Comparison of ENCODE assay signal across 1 cellular context in genomic region chr11:118929496-118930151, GRCh38.
A peak's percentile ranks its signal among the peaks of the same experiment; 100 is the strongest.
TF ChIP-seq lines count a peak whose summit lies in the region.

No MANE protein-coding gene starts in this region.

TF ChIP-seq in HepG2, 621 proteins besides CTCF, POLR2A, EP300 and RAD21:
- TF ChIP-seq ZNF652 (CRISPR knock-in tag; IDR thresholded peaks at IDR 0.05; ENCODE audit: borderline replicate concordance, low read depth) = peak; percentile 96
- TF ChIP-seq POGK (CRISPR knock-in tag; conservative IDR thresholded peaks at IDR 0.05) = 0 out of 2 replicates have a peak, but pooled peaks have one; percentile 14
- no peak for TF ChIP-seq SMAD1 (CRISPR knock-in tag; IDR thresholded peaks at IDR 0.05; ENCODE audit: borderline replicate concordance, low read depth)
- 0 out of 2 replicates have a peak, but pooled peaks have one; percentile 5 for TF ChIP-seq SKIL (CRISPR knock-in tag; IDR thresholded peaks at IDR 0.05; ENCODE audit: borderline replicate concordance)
- TF ChIP-seq MYPOP (CRISPR knock-in tag; IDR thresholded peaks at IDR 0.05) = no peak
- no peak for TF ChIP-seq SMARCE1 (IDR thresholded peaks at IDR 0.05; ENCODE audit: borderline replicate concordance)
- TF ChIP-seq PITX1 (CRISPR knock-in tag; IDR thresholded peaks at IDR 0.05) = 0 out of 2 replicates have a peak, but pooled peaks have one; percentile 10
- 0 out of 2 replicates have a peak, but pooled peaks have one; percentile 7 for TF ChIP-seq KDM2A (CRISPR knock-in tag; IDR thresholded peaks at IDR 0.05; ENCODE audit: borderline replicate concordance, low read depth)
- peak; percentile 47; the same call in 1 of the 2 replicates for TF ChIP-seq ZNF281 (CRISPR knock-in tag; IDR thresholded peaks at IDR 0.05; ENCODE audit: borderline replicate concordance)
- no peak for TF ChIP-seq ZNF773 (CRISPR knock-in tag; IDR thresholded peaks at IDR 0.05; ENCODE audit: borderline replicate concordance)
- no peak for TF ChIP-seq MAZ (IDR thresholded peaks at IDR 0.05; ENCODE audit: borderline replicate concordance, low read depth, low read length)
- TF ChIP-seq MAZ (CRISPR knock-in tag; IDR thresholded peaks at IDR 0.05; ENCODE audit: low read depth) = no peak
- TF ChIP-seq PCBP1 (IDR thresholded peaks at IDR 0.05; ENCODE audit: borderline replicate concordance, low read depth, low read length) = 0 out of 2 replicates have a peak, but pooled peaks have one; percentile 58
- peak; percentile 39; the same call in 1 of the 2 replicates for TF ChIP-seq ZNF414 (CRISPR knock-in tag; IDR thresholded peaks at IDR 0.05)
- peak; percentile 27; the same call in 1 of the 2 replicates for TF ChIP-seq TBX2 (CRISPR knock-in tag; IDR thresholded peaks at IDR 0.05; ENCODE audit: borderline replicate concordance)
- 0 out of 2 replicates have a peak, but pooled peaks have one; percentile 47 for TF ChIP-seq SIN3A (IDR thresholded peaks at IDR 0.05; ENCODE audit: borderline replicate concordance, low read depth, low read length)
- peak; percentile 30; the same call in 1 of the 2 replicates for TF ChIP-seq THAP11 (CRISPR knock-in tag; IDR thresholded peaks at IDR 0.05)
- TF ChIP-seq SALL2 (CRISPR knock-in tag; IDR thresholded peaks at IDR 0.05) = 0 out of 2 replicates have a peak, but pooled peaks have one; percentile 24
- peak; percentile 42 for TF ChIP-seq ZNF263 (CRISPR knock-in tag; IDR thresholded peaks at IDR 0.05)
- TF ChIP-seq DNMT3B (CRISPR knock-in tag; conservative IDR thresholded peaks at IDR 0.05) = peak; percentile 68; the same call in 1 of the 2 replicates
- peak; percentile 6; the same call in 1 of the 2 replicates for TF ChIP-seq TAF1 (CRISPR knock-in tag; IDR thresholded peaks at IDR 0.05)
- TF ChIP-seq ZNF513 (CRISPR knock-in tag; conservative IDR thresholded peaks at IDR 0.05) = no peak
- no peak for TF ChIP-seq NFYB (CRISPR knock-in tag; IDR thresholded peaks at IDR 0.05)
- TF ChIP-seq ZNF790 (CRISPR knock-in tag; IDR thresholded peaks at IDR 0.05; ENCODE audit: borderline replicate concordance) = no peak
- TF ChIP-seq ZNF230 (CRISPR knock-in tag; IDR thresholded peaks at IDR 0.05) = no peak
- 0 out of 2 replicates have a peak, but pooled peaks have one; percentile 9 for TF ChIP-seq ZNF589 (CRISPR knock-in tag; conservative IDR thresholded peaks at IDR 0.05)
- TF ChIP-seq AKAP8 (CRISPR knock-in tag; IDR thresholded peaks at IDR 0.05) = no peak
- peak; percentile 43 for TF ChIP-seq ZNF883 (CRISPR knock-in tag; IDR thresholded peaks at IDR 0.05; ENCODE audit: not compliant biosample characterization)
- TF ChIP-seq ZNF124 (CRISPR knock-in tag; IDR thresholded peaks at IDR 0.05) = peak; percentile 34; the same call in 1 of the 2 replicates
- TF ChIP-seq PATZ1 (CRISPR knock-in tag; IDR thresholded peaks at IDR 0.05) = peak; percentile 48; the same call in 1 of the 2 replicates
- 0 out of 4 replicates have a peak, but pooled peaks of 1 of the 2 experiments have one; percentile 42 for TF ChIP-seq HMGXB4 (CRISPR knock-in tag; IDR thresholded peaks at IDR 0.05; ENCODE audit: borderline replicate concordance in 1 of 2, low read depth in 1 of 2)
- TF ChIP-seq SRF (IDR thresholded peaks at IDR 0.05; ENCODE audit: low read depth, low read length) = no peak
- TF ChIP-seq ZFP91 (CRISPR knock-in tag; IDR thresholded peaks at IDR 0.05; ENCODE audit: borderline replicate concordance) = 0 out of 2 replicates have a peak, but pooled peaks have one; percentile 8
- TF ChIP-seq SP1 (IDR thresholded peaks at IDR 0.05) = no peak
- 0 out of 2 replicates have a peak, but pooled peaks have one; percentile 23 for TF ChIP-seq SP1 (CRISPR knock-in tag; IDR thresholded peaks at IDR 0.05)
- TF ChIP-seq SAP130 (CRISPR knock-in tag; IDR thresholded peaks at IDR 0.05; ENCODE audit: low read depth) = peak; percentile 10; the same call in 1 of the 2 replicates
- TF ChIP-seq GATAD2A (CRISPR knock-in tag; IDR thresholded peaks at IDR 0.05) = 0 out of 2 replicates have a peak, but pooled peaks have one; percentile 20
- 0 out of 2 replicates have a peak, but pooled peaks have one; percentile 7 for TF ChIP-seq ZSCAN31 (CRISPR knock-in tag; IDR thresholded peaks at IDR 0.05; ENCODE audit: low read depth)
- TF ChIP-seq ELF1 (CRISPR knock-in tag; IDR thresholded peaks at IDR 0.05) = 0 out of 2 replicates have a peak, but pooled peaks have one; percentile 43
- TF ChIP-seq ZNF547 (CRISPR knock-in tag; IDR thresholded peaks at IDR 0.05) = 0 out of 2 replicates have a peak, but pooled peaks have one; percentile 31
